In the genomic region with DNA sequence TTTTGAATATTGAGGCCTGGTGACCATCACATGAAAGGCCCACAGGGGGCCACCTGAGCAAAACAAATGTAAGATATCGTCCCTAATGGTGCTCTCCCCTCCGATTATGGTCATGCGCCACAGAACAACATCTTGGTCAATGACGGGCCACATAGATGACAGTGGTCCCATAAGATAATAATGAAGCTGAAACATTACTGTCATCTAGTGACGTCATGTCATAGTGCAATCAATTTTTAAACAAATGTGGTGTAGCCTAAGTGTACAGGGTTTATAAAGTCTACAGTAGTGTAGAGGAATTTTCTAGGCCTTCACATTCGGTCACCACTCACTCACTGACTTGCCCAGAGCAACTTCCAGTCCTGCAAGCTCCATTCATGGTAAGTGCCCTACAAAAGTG, we compare ENCODE assay signal across 2 cellular contexts.
TF ChIP-seq lines count a peak whose summit lies in the region.

No MANE protein-coding gene starts in this region.

TF ChIP-seq in HepG2, 621 proteins besides CTCF, POLR2A, EP300 and RAD21:
- no peak for TF ChIP-seq PHF20 (CRISPR knock-in tag; IDR thresholded peaks at IDR 0.05)
- peak; percentile 89 for TF ChIP-seq CREB1 (IDR thresholded peaks at IDR 0.05)
- TF ChIP-seq CREB1 (CRISPR knock-in tag; IDR thresholded peaks at IDR 0.05), result no peak
- TF ChIP-seq ATF7 (IDR thresholded peaks at IDR 0.05), result peak; percentile 75
- no peak for TF ChIP-seq ATF7 (CRISPR knock-in tag; IDR thresholded peaks at IDR 0.05)
- no peak for TF ChIP-seq GFI1 (CRISPR knock-in tag; IDR thresholded peaks at IDR 0.05; ENCODE audit: borderline replicate concordance)
- TF ChIP-seq HNF4G (IDR thresholded peaks at IDR 0.05; ENCODE audit: borderline replicate concordance, low read depth, low read length), result no peak
- no peak for TF ChIP-seq HNF4G (CRISPR knock-in tag; IDR thresholded peaks at IDR 0.05; ENCODE audit: borderline replicate concordance, low read depth)
- no peak for TF ChIP-seq NFATC3 (CRISPR knock-in tag; IDR thresholded peaks at IDR 0.05)

TF ChIP-seq in K562, 482 proteins besides CTCF, POLR2A, EP300 and RAD21:
- no peak for TF ChIP-seq MAFK (IDR thresholded peaks at IDR 0.05; ENCODE audit: low read length)
- TF ChIP-seq SREBF2 (CRISPR knock-in tag; IDR thresholded peaks at IDR 0.05), result no peak
- TF ChIP-seq, protein P1, sequence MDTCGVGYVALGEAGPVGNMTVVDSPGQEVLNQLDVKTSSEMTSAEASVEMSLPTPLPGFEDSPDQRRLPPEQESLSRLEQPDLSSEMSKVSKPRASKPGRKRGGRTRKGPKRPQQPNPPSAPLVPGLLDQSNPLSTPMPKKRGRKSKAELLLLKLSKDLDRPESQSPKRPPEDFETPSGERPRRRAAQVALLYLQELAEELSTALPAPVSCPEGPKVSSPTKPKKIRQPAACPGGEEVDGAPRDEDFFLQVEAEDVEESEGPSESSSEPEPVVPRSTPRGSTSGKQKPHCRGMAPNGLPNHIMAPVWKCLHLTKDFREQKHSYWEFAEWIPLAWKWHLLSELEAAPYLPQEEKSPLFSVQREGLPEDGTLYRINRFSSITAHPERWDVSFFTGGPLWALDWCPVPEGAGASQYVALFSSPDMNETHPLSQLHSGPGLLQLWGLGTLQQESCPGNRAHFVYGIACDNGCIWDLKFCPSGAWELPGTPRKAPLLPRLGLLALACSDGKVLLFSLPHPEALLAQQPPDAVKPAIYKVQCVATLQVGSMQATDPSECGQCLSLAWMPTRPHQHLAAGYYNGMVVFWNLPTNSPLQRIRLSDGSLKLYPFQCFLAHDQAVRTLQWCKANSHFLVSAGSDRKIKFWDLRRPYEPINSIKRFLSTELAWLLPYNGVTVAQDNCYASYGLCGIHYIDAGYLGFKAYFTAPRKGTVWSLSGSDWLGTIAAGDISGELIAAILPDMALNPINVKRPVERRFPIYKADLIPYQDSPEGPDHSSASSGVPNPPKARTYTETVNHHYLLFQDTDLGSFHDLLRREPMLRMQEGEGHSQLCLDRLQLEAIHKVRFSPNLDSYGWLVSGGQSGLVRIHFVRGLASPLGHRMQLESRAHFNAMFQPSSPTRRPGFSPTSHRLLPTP (IDR thresholded peaks at IDR 0.05; ENCODE audit: borderline replicate concordance, extremely low read depth, insufficient read length), result no peak
- TF ChIP-seq HIVEP1 (CRISPR knock-in tag; IDR thresholded peaks at IDR 0.05), result no peak
- no peak for TF ChIP-seq STAT5A (IDR thresholded peaks at IDR 0.05; ENCODE audit: borderline replicate concordance, low read length)
- no peak for TF ChIP-seq ATF1 (CRISPR knock-in tag; IDR thresholded peaks at IDR 0.05)
- peak; percentile 72 for TF ChIP-seq ATF1 (tag; IDR thresholded peaks at IDR 0.05)
